In the genomic region with DNA sequence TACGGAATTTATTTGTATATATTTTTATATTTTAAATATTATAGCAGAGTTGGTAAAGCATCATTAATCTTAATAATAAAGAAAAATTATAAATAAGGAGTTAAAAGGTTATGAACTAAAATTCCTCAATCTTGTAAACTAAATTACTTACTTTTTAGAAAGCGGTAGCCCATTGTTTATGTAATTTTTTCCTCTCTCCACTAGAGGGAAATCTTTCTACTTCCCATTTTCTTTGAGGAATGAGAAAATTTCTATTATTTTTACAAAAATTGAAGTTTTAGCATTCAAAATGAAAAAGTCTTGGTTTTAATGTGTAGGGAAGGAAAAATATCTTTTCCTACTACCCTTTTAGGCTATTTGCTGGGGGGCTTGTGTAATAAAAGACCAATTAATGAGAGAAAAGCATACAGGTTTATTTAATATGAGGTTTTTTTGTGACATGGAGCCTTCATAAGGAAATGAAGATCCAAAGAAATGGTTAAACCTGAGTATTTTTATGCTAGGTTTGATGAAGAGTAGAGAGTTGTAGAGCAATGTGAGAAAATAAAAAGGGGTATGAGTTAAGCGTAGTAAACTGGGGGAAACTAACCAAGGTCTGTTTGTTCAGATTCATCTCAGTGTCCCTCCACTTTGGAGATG, we compare ENCODE assay signal across 9 cellular contexts.
DNase-seq lines count a peak whose midpoint lies in the region; ATAC-seq, FAIRE-seq and TF ChIP-seq lines count a peak whose summit lies in the region.
"Had no signal": no experiment of that assay in that cellular context is flagged by ENCODE, and none has a peak within 500 bp of the region (broad histone marks: within the 10 kb centered on the region; RNA-seq: fewer than 3 reads in every experiment).

No MANE protein-coding gene starts in this region.

- peak; percentile 98 for FAIRE-seq in A204.1 (lab: Jason Lieb, UNC)

- TF ChIP-seq CTCF in GM12873 (IDR thresholded peaks at IDR 0.05; ENCODE audit: insufficient read depth, low read depth, low read length, missing control alignments) (peak; percentile 19), foreskin fibroblast (IDR thresholded peaks at IDR 0.05; ENCODE audit: low read depth, low read length) (peak; percentile 38)

- no peak overlapping the region for H3K4me3 ChIP-seq in foreskin fibroblast (ENCODE audit: low read depth in 1 of 2, low read length in 2 of 2)

- DNase-seq in RPMI7951 (ENCODE audit: low read depth) (peak; percentile 3), foreskin fibroblast (peak; percentile 3 to 25), OCI-M2 (lab: John Stamatoyannopoulos, UW; ENCODE audit: unreplicated experiment) (no peak), KG1 (lab: John Stamatoyannopoulos, UW) (no peak)
- DNase-seq: activated CD4-positive, alpha-beta memory T cell treated with anti-CD3 and anti-CD28 coated beads, Interleukin-2, amount 10 ng/mL, durations not matched to agents 7 days and 5 days had no signal

- ATAC-seq in GM18867 (IDR thresholded peaks at IDR 0.05; ENCODE audit: unreplicated experiment) (no peak), HG03378 (IDR thresholded peaks at IDR 0.05; ENCODE audit: unreplicated experiment) (no peak)

Comparison
In these comparisons a context has a peak if more than half of its experiments do, and no peak if none do; other contexts are left out.
1. DNase-seq: peak in RPMI7951 (single experiment) and foreskin fibroblast (2 of 2); none in OCI-M2 (single experiment) and KG1 (single experiment).